In the genomic region with DNA sequence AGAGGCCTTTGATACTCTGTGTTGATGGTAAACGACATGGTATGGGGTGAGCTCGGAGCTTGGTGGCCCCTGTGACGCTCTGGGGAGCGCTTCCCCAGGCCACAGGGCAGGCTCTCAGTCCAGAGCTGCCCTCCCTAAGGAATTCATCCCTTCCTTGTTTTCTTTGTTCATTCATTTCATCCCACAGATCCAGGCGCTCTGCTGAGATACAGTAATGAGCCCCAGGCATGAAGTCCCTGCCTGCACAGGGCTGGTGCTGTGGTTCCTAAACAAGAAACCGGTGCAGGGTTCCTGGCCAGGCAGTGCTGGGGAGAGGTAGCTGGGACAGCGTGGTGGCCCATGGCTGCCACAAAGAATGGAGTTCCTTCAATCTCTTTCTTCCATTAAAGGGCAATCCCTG, we compare ENCODE assay signal across 16 cellular contexts. TPM values are rescaled to one million over a fixed set of nuclear protein-coding genes. Genes with fewer than 3 reads are reported as not detected.
DNase-seq lines count a peak whose midpoint lies in the region; ATAC-seq, FAIRE-seq and TF ChIP-seq lines count a peak whose summit lies in the region.
"Had no signal": no experiment of that assay in that cellular context is flagged by ENCODE, and none has a peak within 500 bp of the region (broad histone marks: within the 10 kb centered on the region; RNA-seq: fewer than 3 reads in every experiment).

No MANE protein-coding gene starts in this region.

- no peak overlapping the region for H3K4me2 ChIP-seq in HepG2 (ENCODE audit: low read depth, low read length)

- peak overlapping the region; percentile 83 to 87 for H3K27ac ChIP-seq in liver (ENCODE audit: low read depth in 1 of 2, low read length in 2 of 2)
- no peak overlapping the region for H3K27ac ChIP-seq in HepG2 (ENCODE audit: extremely low read length, insufficient read depth, low read length)
- H3K27ac ChIP-seq in prostate gland = peak overlapping the region; percentile 49 to 65
- H3K27ac ChIP-seq: brain microvascular endothelial cell, SJSA1 had no signal

- peaks cover 96% of the 10 kb centered on the region for H4K20me1 ChIP-seq in HepG2 (ENCODE audit: insufficient read depth, low read length)

- no peaks in the 10 kb centered on the region for H3K9me3 Mint-ChIP-seq in effector memory CD8-positive, alpha-beta T cell
- H3K9me3 Mint-ChIP-seq: activated naive CD4-positive, alpha-beta T cell treated with anti-CD3 and anti-CD28 coated beads, Interleukin-2, amount 50 U/mL, for 72 hours; CD4-positive, CD25-positive, alpha-beta regulatory T cell; nephron progenitor cell had no signal

- H3K27me3 ChIP-seq in liver (ENCODE audit: control insufficient read depth in 4 of 4, insufficient read depth in 4 of 4, low read length in 3 of 4) = no peaks in the 10 kb centered on the region
- H3K27me3 ChIP-seq in HepG2 (ENCODE audit: control insufficient read depth in 1 of 2, insufficient read depth in 2 of 2, low read length in 2 of 2) = no peaks in the 10 kb centered on the region
- H3K27me3 ChIP-seq in prostate gland (replicated peaks; ENCODE audit: insufficient read depth) = no peaks in the 10 kb centered on the region
- H3K27me3 ChIP-seq: brain microvascular endothelial cell, SJSA1 had no signal

- peaks cover 5% of the 10 kb centered on the region for H3K36me3 Mint-ChIP-seq in effector memory CD8-positive, alpha-beta T cell (ENCODE audit: insufficient read depth)
- H3K36me3 Mint-ChIP-seq: activated naive CD4-positive, alpha-beta T cell treated with anti-CD3 and anti-CD28 coated beads, Interleukin-2, amount 50 U/mL, for 72 hours; CD4-positive, CD25-positive, alpha-beta regulatory T cell had no signal

- 87% methylated on average over 7 of the region's 7 CpGs for WGBS in liver
- 87% methylated on average over 7 of the region's 7 CpGs for WGBS in HepG2 (ENCODE audit: low lambda C conversion rate)
- WGBS in prostate gland = 82% methylated on average over 7 of the region's 7 CpGs

- H3K9me3 ChIP-seq in liver (ENCODE audit: control insufficient read depth in 4 of 4, low read length in 3 of 4) (no peaks in the 10 kb centered on the region), HepG2 (ENCODE audit: low read length) (no peaks in the 10 kb centered on the region), prostate gland (no peaks in the 10 kb centered on the region)
- H3K9me3 ChIP-seq: SJSA1 had no signal

- H3K4me1 Mint-ChIP-seq in effector memory CD8-positive, alpha-beta T cell (ENCODE audit: low read depth in 2 of 2) = peaks cover 15 to 35% of the 10 kb centered on the region in 2 donors

- no peak overlapping the region for H3K27ac Mint-ChIP-seq in effector memory CD8-positive, alpha-beta T cell
- H3K27ac Mint-ChIP-seq: activated naive CD4-positive, alpha-beta T cell treated with anti-CD3 and anti-CD28 coated beads, Interleukin-2, amount 50 U/mL, for 72 hours; CD4-positive, CD25-positive, alpha-beta regulatory T cell had no signal

- no peak for TF ChIP-seq CTCF in liver (IDR thresholded peaks at IDR 0.05; ENCODE audit: low read depth, low read length, missing input control)
- TF ChIP-seq CTCF in HepG2 (CRISPR knock-in tag; IDR thresholded peaks at IDR 0.05) = no peak
- TF ChIP-seq CTCF in prostate gland (IDR thresholded peaks at IDR 0.05) = no peak

- ATAC-seq in HepG2 = no peak; the same call in 2 of the 3 replicates
- no peak for ATAC-seq in GM18861 (IDR thresholded peaks at IDR 0.05; ENCODE audit: unreplicated experiment)
- no peak for ATAC-seq in GM21825 (IDR thresholded peaks at IDR 0.05; ENCODE audit: unreplicated experiment)
- no peak for ATAC-seq in effector memory CD8-positive, alpha-beta T cell (replicated peaks)
- ATAC-seq: activated naive CD4-positive, alpha-beta T cell treated with anti-CD3 and anti-CD28 coated beads, Interleukin-2, amount 50 U/mL, for 72 hours had no signal

- no peak overlapping the region for H3K4me3 Mint-ChIP-seq in effector memory CD8-positive, alpha-beta T cell
- H3K4me3 Mint-ChIP-seq: CD4-positive, CD25-positive, alpha-beta regulatory T cell; nephron progenitor cell had no signal

- H3K4me1 ChIP-seq in liver (ENCODE audit: control insufficient read depth in 4 of 4, insufficient read depth in 4 of 4, low read length in 3 of 4) = peaks cover 18 to 62% (median 40%) of the 10 kb centered on the region in 4 donors
- peaks cover 77% of the 10 kb centered on the region for H3K4me1 ChIP-seq in HepG2 (ENCODE audit: insufficient read depth, low read length)
- peaks cover 24% of the 10 kb centered on the region for H3K4me1 ChIP-seq in prostate gland (replicated peaks)

- no peaks in the 10 kb centered on the region for H3K27me3 Mint-ChIP-seq in effector memory CD8-positive, alpha-beta T cell
- H3K27me3 Mint-ChIP-seq: CD4-positive, CD25-positive, alpha-beta regulatory T cell had no signal

- BruUV-seq in HepG2 (replicated peaks; lab: Mats Ljungman, UMichigan) = no TSS peak

- POLR2A ChIA-PET in HepG2 (lab: Yijun Ruan, JAX) = no interaction called here

- no peak overlapping the region for H3K4me3 ChIP-seq in liver (ENCODE audit: low read depth in 1 of 3, low read length in 3 of 3)
- no peak overlapping the region for H3K4me3 ChIP-seq in HepG2 (replicated peaks in 1 of 3; ENCODE audit: insufficient read depth in 1 of 3, low read depth in 2 of 3, low read length in 3 of 3)
- H3K4me3 ChIP-seq in prostate gland = no peak overlapping the region
- H3K4me3 ChIP-seq: SJSA1 had no signal

- no peak overlapping the region for H3K9ac ChIP-seq in liver (ENCODE audit: low read depth in 1 of 2, low read length in 2 of 2)
- H3K9ac ChIP-seq in HepG2 (ENCODE audit: insufficient read depth, low read depth, low read length) = no peak overlapping the region

- intact Hi-C loops in HepG2 (cut with micrococcal nuclease; ENCODE audit: unreplicated experiment) (no loop called here), prostate gland (cut with DNase I) (no loop called here)

- CTCF ChIA-PET in HepG2 (lab: Yijun Ruan, JAX; ENCODE audit: low intra/inter-chr PET ratio, low total read pairs) = no interaction called here

- DNase-seq in HepG2 (ENCODE audit: low spot score) (no peak), foreskin melanocyte (peak; percentile 69), prostate gland (ENCODE audit: low spot score) (no peak), NCI-H1417 treated with DMSO at 0.1 percent for 48 hours (lab: John Stamatoyannopoulos, UW) (no peak)
- no peak for DNase-seq in effector memory CD8-positive, alpha-beta T cell
- DNase-seq: activated CD4-positive, alpha-beta T cell treated with anti-CD3 and anti-CD28 coated beads, Interleukin-2, amount 50 U/mL, for 1 hour; brain microvascular endothelial cell; CD4-positive, CD25-positive, alpha-beta regulatory T cell; effector CD4-positive, alpha-beta T cell; nephron progenitor cell; stimulated activated CD4-positive, alpha-beta T cell treated with anti-CD3 and anti-CD28 coated beads, Interleukin-2, amount 100 ng/mL, for 48 hours had no signal

- in situ Hi-C loops in HepG2 (cut with HindIII; ENCODE audit: extremely low pct_ligation_motif_present, low pct_unique_long_range_greater_than_20kb) = no loop called here

- no peak overlapping the region for H2AFZ ChIP-seq in HepG2 (ENCODE audit: low read length)

- H3K79me2 ChIP-seq in HepG2 (ENCODE audit: insufficient read depth, low read length) = peaks cover 99% of the 10 kb centered on the region

- H3K36me3 ChIP-seq in liver (ENCODE audit: control insufficient read depth in 4 of 4, insufficient read depth in 3 of 4, low read depth in 1 of 4, low read length in 3 of 4) (no peaks in the 10 kb centered on the region), HepG2 (replicated peaks in 1 of 2; ENCODE audit: control insufficient read depth in 1 of 2, insufficient read depth in 2 of 2, low read length in 2 of 2) (peaks cover 16 to 68% of the 10 kb centered on the region in 2 experiments), prostate gland (no peaks in the 10 kb centered on the region)

- no peak for TF ChIP-seq POLR2A in HepG2 (IDR thresholded peaks at IDR 0.05; ENCODE audit: insufficient read depth in 1 of 2, low read depth in 2 of 2, low read length in 2 of 2)
- no peak for TF ChIP-seq POLR2A in prostate gland (IDR thresholded peaks at IDR 0.05)

- TF ChIP-seq EP300 in HepG2 (IDR thresholded peaks at IDR 0.05; ENCODE audit: low read depth in 2 of 2, low read length in 2 of 2) (no peak), HepG2 (CRISPR knock-in tag; IDR thresholded peaks at IDR 0.05; ENCODE audit: borderline replicate concordance) (no peak)

- TF ChIP-seq RAD21 in liver (IDR thresholded peaks at IDR 0.05) (no peak), HepG2 (CRISPR knock-in tag; IDR thresholded peaks at IDR 0.05) (no peak)

- FAIRE-seq in HepG2 (lab: Jason Lieb, UNC) = no peak

TF ChIP-seq in HepG2, 621 proteins besides CTCF, POLR2A, EP300 and RAD21 (continues in another document):
- TF ChIP-seq EEA1 (CRISPR knock-in tag; IDR thresholded peaks at IDR 0.05; ENCODE audit: borderline replicate concordance) (no peak), CBX1 (IDR thresholded peaks at IDR 0.05; ENCODE audit: low read depth) (no peak)

RNA-seq across cellular contexts. Expression of gene NEK6, which starts 14.4 kb away (rescaled TPM):
- 10 to 100 TPM; 36.4 to 48.5 TPM for total RNA-seq in liver
- 10 to 100 TPM; 32.5 to 49.7 TPM for polyA plus RNA-seq in liver
- 30.4 and 44.7 TPM in 2 replicates for total RNA-seq in HepG2 (2016; rRNA removed; fragmentation: Illumina TruSeq; extraction: Trizol)
- total RNA-seq in HepG2 (2016; cell fraction: cytosol; rRNA removed; fragmentation: Illumina TruSeq; extraction: Trizol; ENCODE audit: low read depth) = 24.6 and 26.3 TPM in 2 replicates
- total RNA-seq in HepG2 (2016; cell fraction: insoluble cytoplasmic fraction; rRNA removed; fragmentation: Illumina TruSeq; extraction: Trizol) = 33.2 and 37.5 TPM in 2 replicates
- total RNA-seq in HepG2 (2016; cell fraction: membrane; rRNA removed; fragmentation: Illumina TruSeq; extraction: Trizol) = 49.4 and 52.7 TPM in 2 replicates
- total RNA-seq in HepG2 (2016; cell fraction: nucleus; rRNA removed; fragmentation: Illumina TruSeq; extraction: Trizol) = 18.1 and 19.8 TPM in 2 replicates
- polyA plus RNA-seq in HepG2 (2011; rRNA removed) = 119 and 127 TPM in 2 replicates
- 131 and 138 TPM in 2 replicates for polyA plus RNA-seq in HepG2 (2011; cell fraction: cytosol; rRNA removed)
- polyA plus RNA-seq in HepG2 (2011; cell fraction: nucleus; rRNA removed) = 94.1 and 101 TPM in 2 replicates
- polyA plus RNA-seq in HepG2 (2012) = 75.9 and 86.0 TPM in 2 replicates
- polyA plus RNA-seq in HepG2 (2016; cell fraction: cytosol; fragmentation: Illumina TruSeq; extraction: Trizol; ENCODE audit: low read depth) = 55.6 and 62.7 TPM in 2 replicates
- 71.0 and 74.4 TPM in 2 replicates for polyA plus RNA-seq in HepG2 (2016; cell fraction: insoluble cytoplasmic fraction; fragmentation: Illumina TruSeq; extraction: Trizol; ENCODE audit: low read depth)
- polyA plus RNA-seq in HepG2 (2016; cell fraction: membrane; fragmentation: Illumina TruSeq; extraction: Trizol; ENCODE audit: low read depth) = 68.1 and 79.5 TPM in 2 replicates
- 41.9 and 42.8 TPM in 2 replicates for polyA plus RNA-seq in HepG2 (2016; cell fraction: nucleus; fragmentation: Illumina TruSeq; extraction: Trizol; ENCODE audit: insufficient read depth, low read depth)
- polyA minus RNA-seq in HepG2 (2011; rRNA and poly(A)+ RNA removed; ENCODE audit: low replicate concordance) = 13.4 and 281 TPM in 2 replicates
- 74.6 and 87.4 TPM in 2 replicates for polyA minus RNA-seq in HepG2 (2011; cell fraction: cytosol; rRNA and poly(A)+ RNA removed)
- 49.3 and 50.8 TPM in 2 replicates for polyA minus RNA-seq in HepG2 (2011; cell fraction: nucleus; rRNA and poly(A)+ RNA removed)
- 10 to 100 TPM; 32.3 to 44.2 TPM for total RNA-seq in prostate gland
